ENCODE assay signal across 22 cellular contexts in genomic region chr5:169609716-169610115, GRCh38.
"Had no signal": no experiment of that assay in that cellular context is flagged by ENCODE, and none has a peak within 500 bp of the region (broad histone marks: within the 10 kb centered on the region; RNA-seq: fewer than 3 reads in every experiment).

No MANE protein-coding gene starts in this region.

- H3K27ac Mint-ChIP-seq: activated naive CD8-positive, alpha-beta T cell treated with anti-CD3 and anti-CD28 coated beads for 36 hours; activated T-cell treated with anti-CD3 and anti-CD28 coated beads, Interleukin-2, amount 50 U/mL, for 24 hours; activated T-helper 2 cell treated with anti-CD3 and anti-CD28 coated beads, Interferon-gamma antibody, Interleukin-2, Interleukin-4, amounts not matched to agents 10 μg/mL and 5 μg/mL and 100 μg/mL, durations not matched to agents 14 hours and 24 hours and 36 hours; dendritic cell treated with granulocyte-macrophage colony-stimulating factor and Interleukin-4, amounts not matched to agents 40 ng/mL and 50 ng/mL, for 4 days; mesothelial cell of epicardium; naive thymus-derived CD8-positive, alpha-beta T cell had no signal

- H3K4me3 ChIP-seq: pancreas, psoas muscle, right atrium auricular region, tibial artery had no signal

- H3K27ac ChIP-seq: pancreas, psoas muscle, right atrium auricular region, tibial artery, VCaP had no signal

- H3K36me3 ChIP-seq: pancreas, right atrium auricular region had no signal

- H3K36me3 Mint-ChIP-seq: mesothelial cell of epicardium had no signal

- H3K27me3 ChIP-seq: pancreas, right atrium auricular region, tibial artery had no signal

- ATAC-seq: left ventricle myocardium superior; naive thymus-derived CD8-positive, alpha-beta T cell; pancreas; psoas muscle had no signal

- H3K4me1 Mint-ChIP-seq: activated naive CD8-positive, alpha-beta T cell treated with anti-CD3 and anti-CD28 coated beads for 36 hours; mesothelial cell of epicardium; naive thymus-derived CD8-positive, alpha-beta T cell had no signal

- DNase-seq: activated CD4-positive, CD25-positive, alpha-beta regulatory T cell treated with anti-CD3 and anti-CD28 coated beads, Interleukin-2, amount 50 U/mL, for 72 hours; activated CD8-positive, alpha-beta memory T cell treated with anti-CD3 and anti-CD28 coated beads for 24 hours; activated CD8-positive, alpha-beta memory T cell treated with anti-CD3 and anti-CD28 coated beads, Interleukin-2, amount 50 U/mL, for 4 hours; activated naive CD4-positive, alpha-beta T cell treated with Interleukin-2 at 50 U/mL for 16 hours; activated naive CD8-positive, alpha-beta T cell treated with anti-CD3 and anti-CD28 coated beads for 36 hours; activated T-cell treated with anti-CD3 and anti-CD28 coated beads, Interleukin-2, amount 50 U/mL, for 24 hours; amniotic stem cell; effector CD4-positive, alpha-beta T cell; hippocampal formation; left ventricle myocardium superior; mammary epithelial cell; naive thymus-derived CD8-positive, alpha-beta T cell; pancreas; psoas muscle; stimulated activated CD4-positive, alpha-beta T cell treated with anti-CD3 and anti-CD28 coated beads, Interleukin-4, amount 100 ng/mL, for 24 hours; stimulated activated naive CD4-positive, alpha-beta T cell treated with Interleukin-2 at 50 U/mL for 16 hours; tibial artery had no signal

- H3K4me1 ChIP-seq: pancreas, psoas muscle, right atrium auricular region, tibial artery had no signal

- H3K4me3 Mint-ChIP-seq: activated naive CD8-positive, alpha-beta T cell treated with anti-CD3 and anti-CD28 coated beads for 36 hours; activated T-cell treated with anti-CD3 and anti-CD28 coated beads, Interleukin-2, amount 50 U/mL, for 24 hours; dendritic cell treated with granulocyte-macrophage colony-stimulating factor and Interleukin-4, amounts not matched to agents 40 ng/mL and 50 ng/mL, for 4 days; mesothelial cell of epicardium; naive thymus-derived CD8-positive, alpha-beta T cell had no signal
